Comparison of ENCODE assay signal across 3 cellular contexts in genomic region chr5:151547364-151547763, GRCh38.
TF ChIP-seq lines count a peak whose summit lies in the region.

No MANE protein-coding gene starts in this region.

TF ChIP-seq in SK-N-SH treated with all-trans-retinoic acid at 6 μM for 48 hours, 23 proteins besides CTCF, POLR2A, EP300 and RAD21 (continued from another document):
- no peak for TF ChIP-seq CSRNP3 (CRISPR knock-in tag; IDR thresholded peaks at IDR 0.05)
- TF ChIP-seq CSDC2 (CRISPR knock-in tag; IDR thresholded peaks at IDR 0.05): no peak
- no peak for TF ChIP-seq ZNF8 (CRISPR knock-in tag; IDR thresholded peaks at IDR 0.05)
- TF ChIP-seq TCF4 (CRISPR knock-in tag; IDR thresholded peaks at IDR 0.05; ENCODE audit: borderline replicate concordance): peak; percentile 14; the same call in 1 of the 2 replicates

TF ChIP-seq in SK-N-SH, 30 proteins besides CTCF, POLR2A, EP300 and RAD21:
- TF ChIP-seq, protein P1, sequence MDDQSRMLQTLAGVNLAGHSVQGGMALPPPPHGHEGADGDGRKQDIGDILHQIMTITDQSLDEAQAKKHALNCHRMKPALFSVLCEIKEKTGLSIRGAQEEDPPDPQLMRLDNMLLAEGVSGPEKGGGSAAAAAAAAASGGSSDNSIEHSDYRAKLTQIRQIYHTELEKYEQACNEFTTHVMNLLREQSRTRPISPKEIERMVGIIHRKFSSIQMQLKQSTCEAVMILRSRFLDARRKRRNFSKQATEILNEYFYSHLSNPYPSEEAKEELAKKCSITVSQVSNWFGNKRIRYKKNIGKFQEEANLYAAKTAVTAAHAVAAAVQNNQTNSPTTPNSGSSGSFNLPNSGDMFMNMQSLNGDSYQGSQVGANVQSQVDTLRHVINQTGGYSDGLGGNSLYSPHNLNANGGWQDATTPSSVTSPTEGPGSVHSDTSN (IDR thresholded peaks at IDR 0.05): no peak
- TF ChIP-seq ELF1 (IDR thresholded peaks at IDR 0.05) (no peak), FOSL2 (IDR thresholded peaks at IDR 0.05; ENCODE audit: borderline replicate concordance, low read depth) (no peak), POLR2AphosphoS5 (IDR thresholded peaks at IDR 0.05; ENCODE audit: low read depth, low read length) (no peak), TAF1 (IDR thresholded peaks at IDR 0.05; ENCODE audit: borderline replicate concordance, low read depth, low read length) (no peak)
- TF ChIP-seq, protein P2, sequence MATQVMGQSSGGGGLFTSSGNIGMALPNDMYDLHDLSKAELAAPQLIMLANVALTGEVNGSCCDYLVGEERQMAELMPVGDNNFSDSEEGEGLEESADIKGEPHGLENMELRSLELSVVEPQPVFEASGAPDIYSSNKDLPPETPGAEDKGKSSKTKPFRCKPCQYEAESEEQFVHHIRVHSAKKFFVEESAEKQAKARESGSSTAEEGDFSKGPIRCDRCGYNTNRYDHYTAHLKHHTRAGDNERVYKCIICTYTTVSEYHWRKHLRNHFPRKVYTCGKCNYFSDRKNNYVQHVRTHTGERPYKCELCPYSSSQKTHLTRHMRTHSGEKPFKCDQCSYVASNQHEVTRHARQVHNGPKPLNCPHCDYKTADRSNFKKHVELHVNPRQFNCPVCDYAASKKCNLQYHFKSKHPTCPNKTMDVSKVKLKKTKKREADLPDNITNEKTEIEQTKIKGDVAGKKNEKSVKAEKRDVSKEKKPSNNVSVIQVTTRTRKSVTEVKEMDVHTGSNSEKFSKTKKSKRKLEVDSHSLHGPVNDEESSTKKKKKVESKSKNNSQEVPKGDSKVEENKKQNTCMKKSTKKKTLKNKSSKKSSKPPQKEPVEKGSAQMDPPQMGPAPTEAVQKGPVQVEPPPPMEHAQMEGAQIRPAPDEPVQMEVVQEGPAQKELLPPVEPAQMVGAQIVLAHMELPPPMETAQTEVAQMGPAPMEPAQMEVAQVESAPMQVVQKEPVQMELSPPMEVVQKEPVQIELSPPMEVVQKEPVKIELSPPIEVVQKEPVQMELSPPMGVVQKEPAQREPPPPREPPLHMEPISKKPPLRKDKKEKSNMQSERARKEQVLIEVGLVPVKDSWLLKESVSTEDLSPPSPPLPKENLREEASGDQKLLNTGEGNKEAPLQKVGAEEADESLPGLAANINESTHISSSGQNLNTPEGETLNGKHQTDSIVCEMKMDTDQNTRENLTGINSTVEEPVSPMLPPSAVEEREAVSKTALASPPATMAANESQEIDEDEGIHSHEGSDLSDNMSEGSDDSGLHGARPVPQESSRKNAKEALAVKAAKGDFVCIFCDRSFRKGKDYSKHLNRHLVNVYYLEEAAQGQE (IDR thresholded peaks at IDR 0.05; ENCODE audit: low read depth, low read length): no peak

TF ChIP-seq in GM12878, 131 proteins besides CTCF, POLR2A, EP300 and RAD21 (continued from another document):
- TF ChIP-seq, protein P3, sequence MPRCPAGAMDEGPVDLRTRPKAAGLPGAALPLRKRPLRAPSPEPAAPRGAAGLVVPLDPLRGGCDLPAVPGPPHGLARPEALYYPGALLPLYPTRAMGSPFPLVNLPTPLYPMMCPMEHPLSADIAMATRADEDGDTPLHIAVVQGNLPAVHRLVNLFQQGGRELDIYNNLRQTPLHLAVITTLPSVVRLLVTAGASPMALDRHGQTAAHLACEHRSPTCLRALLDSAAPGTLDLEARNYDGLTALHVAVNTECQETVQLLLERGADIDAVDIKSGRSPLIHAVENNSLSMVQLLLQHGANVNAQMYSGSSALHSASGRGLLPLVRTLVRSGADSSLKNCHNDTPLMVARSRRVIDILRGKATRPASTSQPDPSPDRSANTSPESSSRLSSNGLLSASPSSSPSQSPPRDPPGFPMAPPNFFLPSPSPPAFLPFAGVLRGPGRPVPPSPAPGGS (IDR thresholded peaks at IDR 0.05; ENCODE audit: borderline replicate concordance, insufficient read depth, low read depth, low read length, poor library complexity, severe bottlenecking): no peak
- TF ChIP-seq IRF4 (IDR thresholded peaks at IDR 0.05; ENCODE audit: low read depth, low read length) (no peak), JUNB (IDR thresholded peaks at IDR 0.05) (peak; percentile 78), RUNX3 (IDR thresholded peaks at IDR 0.05; ENCODE audit: low read length) (peak; percentile 71), IKZF1 (conservative IDR thresholded peaks at IDR 0.05) (no peak)
